ENCODE assay signal across 9 cellular contexts in genomic region chr5:147188200-147189108, GRCh38. TPM values are rescaled to one million over a fixed set of nuclear protein-coding genes. Genes with fewer than 3 reads are reported as not detected.
DNase-seq lines count a peak whose midpoint lies in the region; ATAC-seq and TF ChIP-seq lines count a peak whose summit lies in the region.
"Had no signal": no experiment of that assay in that cellular context is flagged by ENCODE, and none has a peak within 500 bp of the region (broad histone marks: within the 10 kb centered on the region; RNA-seq: fewer than 3 reads in every experiment).

No MANE protein-coding gene starts in this region.

- H3K4me2 ChIP-seq in OCI-LY1 (ENCODE audit: low read length), result no peak overlapping the region
- H3K4me2 ChIP-seq: BLaER1 had no signal

- DNase-seq in NCI-H2081 (lab: John Stamatoyannopoulos, UW) (peak; percentile 61 to 79), NCI-H2081 treated with DMSO at 0.1 percent for 48 hours (lab: John Stamatoyannopoulos, UW) (no peak), adrenal gland (peak; percentile 62 to 83 (median 75)), left ventricle myocardium superior (no peak), retinal pigment epithelial cell (ENCODE audit: low read depth) (no peak)

- TF ChIP-seq POLR2A in adrenal gland (IDR thresholded peaks at IDR 0.05), result no peak

- H3K36me3 ChIP-seq in OCI-LY1 (ENCODE audit: insufficient read depth, low read length) (no peaks in the 10 kb centered on the region), adrenal gland (replicated peaks in 1 of 2) (no peaks in the 10 kb centered on the region)
- H3K36me3 ChIP-seq: BLaER1 had no signal

- H4K20me1 ChIP-seq in OCI-LY1 (ENCODE audit: insufficient read depth, low read length), result no peaks in the 10 kb centered on the region
- H4K20me1 ChIP-seq: BLaER1 had no signal

- no peaks in the 10 kb centered on the region for H3K4me1 ChIP-seq in OCI-LY1 (ENCODE audit: insufficient read depth, low read length, severe bottlenecking)
- H3K4me1 ChIP-seq in adrenal gland (replicated peaks in 1 of 2), result peaks cover 0 to 16% of the 10 kb centered on the region in 2 donors
- H3K4me1 ChIP-seq: BLaER1 had no signal

- H3K9me3 ChIP-seq in OCI-LY1 (ENCODE audit: low read length) (no peaks in the 10 kb centered on the region), adrenal gland (replicated peaks in 1 of 3) (no peaks in the 10 kb centered on the region)
- H3K9me3 ChIP-seq: BLaER1 had no signal

- TF ChIP-seq CTCF in OCI-LY1 (IDR thresholded peaks at IDR 0.05; ENCODE audit: low read length) (peak; percentile 79), adrenal gland (IDR thresholded peaks at IDR 0.05) (peak; percentile 87 to 94 (median 93)), retinal pigment epithelial cell (conservative IDR thresholded peaks at IDR 0.05; ENCODE audit: low read depth, low read length) (peak; percentile 68)

- H3K27me3 ChIP-seq in OCI-LY1 (ENCODE audit: insufficient read depth, low read length) (no peaks in the 10 kb centered on the region), adrenal gland (no peaks in the 10 kb centered on the region)
- H3K27me3 ChIP-seq: BLaER1 had no signal

- peak; percentile 70 for TF ChIP-seq RAD21 in Ishikawa (IDR thresholded peaks at IDR 0.05; ENCODE audit: low read depth)

- H3F3A ChIP-seq in OCI-LY1 (ENCODE audit: insufficient read depth, low read length), result no peaks in the 10 kb centered on the region

- intact Hi-C loops in adrenal gland (cut with DNase I) (loop anchor here (5.0 to 10.0 kb wide), 3 partner anchors 94 to 651 kb away; no protein-coding TSS in a partner anchor), left ventricle myocardium superior (cut with micrococcal nuclease) (no loop called here)

- H3K4me3 ChIP-seq in OCI-LY1 (ENCODE audit: low read depth, low read length, poor library complexity, severe bottlenecking), result no peak overlapping the region
- peak overlapping the region in 1 of 4 donors; percentile 41 for H3K4me3 ChIP-seq in adrenal gland
- no peak overlapping the region for H3K4me3 ChIP-seq in retinal pigment epithelial cell (ENCODE audit: low read length)
- H3K4me3 ChIP-seq: BLaER1 had no signal

- WGBS in adrenal gland, 4 donors, result 41 to 49% (median 48%) methylated on average over 19 to 20 of the region's 20 CpGs

- H3K79me2 ChIP-seq in OCI-LY1 (ENCODE audit: insufficient read depth, low read length), result no peaks in the 10 kb centered on the region

- no peak overlapping the region for H3K27ac ChIP-seq in OCI-LY1 (ENCODE audit: low read depth, low read length, poor library complexity, severe bottlenecking)
- no peak overlapping the region for H3K27ac ChIP-seq in adrenal gland
- H3K27ac ChIP-seq: BLaER1 had no signal

- H3K9ac ChIP-seq in OCI-LY1 (ENCODE audit: low read length), result no peak overlapping the region
- H3K9ac ChIP-seq: BLaER1 had no signal

- no peak overlapping the region for H2AFZ ChIP-seq in OCI-LY1 (ENCODE audit: low read length)

- H3K9me2 ChIP-seq in OCI-LY1 (ENCODE audit: low read depth, low read length), result no peaks in the 10 kb centered on the region

- TF ChIP-seq EP300 in Ishikawa (IDR thresholded peaks at IDR 0.05; ENCODE audit: borderline replicate concordance), result no peak

- ATAC-seq in GM21528 (IDR thresholded peaks at IDR 0.05; ENCODE audit: low FRiP score, unreplicated experiment), result peak; percentile 87
- peak; percentile 60 for ATAC-seq in left ventricle myocardium superior

TF ChIP-seq in Ishikawa, 13 proteins besides CTCF, POLR2A, EP300 and RAD21:
- TF ChIP-seq ZBTB7A (IDR thresholded peaks at IDR 0.05; ENCODE audit: low read depth) (no peak), YY1 (IDR thresholded peaks at IDR 0.05; ENCODE audit: low read depth) (no peak), NFIC (IDR thresholded peaks at IDR 0.05) (no peak), USF1 (IDR thresholded peaks at IDR 0.05) (no peak), CEBPB (IDR thresholded peaks at IDR 0.05) (no peak), TCF12 (IDR thresholded peaks at IDR 0.05; ENCODE audit: low read depth) (no peak), MAX (IDR thresholded peaks at IDR 0.05) (no peak), CREB1 (IDR thresholded peaks at IDR 0.05; ENCODE audit: low read depth) (no peak), EGR1 (IDR thresholded peaks at IDR 0.05) (no peak), TEAD4 (IDR thresholded peaks at IDR 0.05) (no peak), REST (IDR thresholded peaks at IDR 0.05; ENCODE audit: low read depth) (no peak), TAF1 (IDR thresholded peaks at IDR 0.05; ENCODE audit: low read depth) (no peak), FOXM1 (IDR thresholded peaks at IDR 0.05; ENCODE audit: borderline replicate concordance, low read depth) (no peak)

RNA-seq across cellular contexts. Expression of gene STK32A, which starts 46.4 kb away (rescaled TPM):
- total RNA-seq in adrenal gland (10 to 100 TPM; 13.4 to 46.0 (median 22.4) TPM), left ventricle myocardium superior (0.50 TPM)
- polyA plus RNA-seq in adrenal gland, result 1 to 10 TPM; 5.2 to 9.5 (median 8.8) TPM

Comparison
In these comparisons a context has a peak if more than half of its experiments do, and no peak if none do; other contexts are left out.
1. DNase-seq: peak in NCI-H2081 (2 of 2) and adrenal gland (7 of 7); none in NCI-H2081 treated with DMSO at 0.1 percent for 48 hours (single experiment), left ventricle myocardium superior (single experiment) and retinal pigment epithelial cell (single experiment).
2. Peak in every context shown above with its lines, with median percentiles within 50 percentile points of each other: CTCF ChIP-seq.